ENCODE assay signal across 2 cellular contexts in genomic region chr6:79640146-79641111, GRCh38.
A peak's percentile ranks its signal among the peaks of the same experiment; 100 is the strongest.
TF ChIP-seq lines count a peak whose summit lies in the region.

No MANE protein-coding gene starts in this region.

TF ChIP-seq in liver, 16 proteins besides CTCF, POLR2A, EP300 and RAD21:
- TF ChIP-seq HNF4G (IDR thresholded peaks at IDR 0.05) (no peak), GABPA (IDR thresholded peaks at IDR 0.05 in 1 of 2, conservative IDR thresholded peaks at IDR 0.05 in 1 of 2) (no peak), NR2F2 (IDR thresholded peaks at IDR 0.05) (peak; percentile 42)

TF ChIP-seq in HepG2, 621 proteins besides CTCF, POLR2A, EP300 and RAD21:
- TF ChIP-seq SMAD3 (CRISPR knock-in tag; IDR thresholded peaks at IDR 0.05) (no peak), GATA4 (IDR thresholded peaks at IDR 0.05; ENCODE audit: borderline replicate concordance, low read depth) (no peak), DDIT3 (CRISPR knock-in tag; IDR thresholded peaks at IDR 0.05) (no peak), HOXA7 (CRISPR knock-in tag; IDR thresholded peaks at IDR 0.05) (no peak), DZIP1 (CRISPR knock-in tag; IDR thresholded peaks at IDR 0.05) (no peak), RORA (CRISPR knock-in tag; IDR thresholded peaks at IDR 0.05) (no peak)
- TF ChIP-seq, protein P1, sequence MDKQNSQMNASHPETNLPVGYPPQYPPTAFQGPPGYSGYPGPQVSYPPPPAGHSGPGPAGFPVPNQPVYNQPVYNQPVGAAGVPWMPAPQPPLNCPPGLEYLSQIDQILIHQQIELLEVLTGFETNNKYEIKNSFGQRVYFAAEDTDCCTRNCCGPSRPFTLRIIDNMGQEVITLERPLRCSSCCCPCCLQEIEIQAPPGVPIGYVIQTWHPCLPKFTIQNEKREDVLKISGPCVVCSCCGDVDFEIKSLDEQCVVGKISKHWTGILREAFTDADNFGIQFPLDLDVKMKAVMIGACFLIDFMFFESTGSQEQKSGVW (CRISPR knock-in tag; IDR thresholded peaks at IDR 0.05; ENCODE audit: borderline replicate concordance), result no peak
